14 cellular contexts compared by ENCODE assay signal in the genomic region with DNA sequence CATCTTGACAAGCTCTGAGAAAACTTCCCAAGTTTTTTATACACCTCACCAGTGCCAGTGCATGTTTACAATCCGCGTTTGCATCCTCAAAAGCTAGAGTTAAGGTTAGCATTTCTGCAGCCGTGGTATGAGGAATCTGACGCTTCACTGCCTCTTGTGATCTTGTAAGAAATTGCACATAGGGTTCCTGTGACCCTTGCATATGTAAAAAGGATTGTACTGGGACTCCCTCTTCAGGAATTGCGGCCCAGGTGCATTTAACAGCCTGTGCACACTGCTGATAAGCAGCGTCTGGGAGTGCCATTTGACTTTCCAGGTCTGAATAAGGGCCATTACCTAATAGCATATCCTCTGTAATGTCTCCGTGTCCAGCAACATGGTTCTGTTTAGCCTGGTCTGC.
DNase-seq lines count a peak whose midpoint lies in the region; ATAC-seq and TF ChIP-seq lines count a peak whose summit lies in the region.
"Had no signal": no experiment of that assay in that cellular context is flagged by ENCODE, and none has a peak within 500 bp of the region (broad histone marks: within the 10 kb centered on the region; RNA-seq: fewer than 3 reads in every experiment).

No MANE protein-coding gene starts in this region.

- ATAC-seq in SK-N-SH treated with all-trans-retinoic acid at 6 μM for 48 hours (0 out of 3 replicates have a peak, but pooled peaks have one; percentile 37), HG03378 (IDR thresholded peaks at IDR 0.05; ENCODE audit: unreplicated experiment) (no peak), HG02678 (IDR thresholded peaks at IDR 0.05; ENCODE audit: unreplicated experiment) (no peak)
- ATAC-seq: activated naive CD8-positive, alpha-beta T cell treated with anti-CD3 and anti-CD28 coated beads, Interleukin-2, amount 50 U/mL, for 24 hours; gastroesophageal sphincter had no signal

- DNase-seq in DMS53 (lab: John Stamatoyannopoulos, UW), result peak; percentile 4
- DNase-seq in DMS53 treated with DMSO at 0.1 percent for 48 hours (lab: John Stamatoyannopoulos, UW; ENCODE audit: unreplicated experiment), result no peak
- peak; percentile 62 for DNase-seq in KBM-7
- peak; percentile 3 for DNase-seq in left kidney (ENCODE audit: low read depth, low spot score)
- DNase-seq in amniotic stem cell (lab: John Stamatoyannopoulos, UW), result no peak
- DNase-seq: activated CD8-positive, alpha-beta memory T cell treated with anti-CD3 and anti-CD28 coated beads, Interleukin-2, amount 50 U/mL, for 48 hours; activated naive CD8-positive, alpha-beta T cell treated with anti-CD3 and anti-CD28 coated beads, Interleukin-2, amount 50 U/mL, for 24 hours; effector CD4-positive, alpha-beta T cell; NCI-H1694; Peyer's patch had no signal

- in situ Hi-C loops in KBM-7 (cut with MboI; ENCODE audit: low pct_unique_long_range_greater_than_20kb, low sequenced_read_pairs), result no loop called here

TF ChIP-seq in SK-N-SH treated with all-trans-retinoic acid at 6 μM for 48 hours, 23 proteins besides CTCF, POLR2A, EP300 and RAD21:
- no peak for TF ChIP-seq TOX (CRISPR knock-in tag; IDR thresholded peaks at IDR 0.05; ENCODE audit: borderline replicate concordance)
- TF ChIP-seq, protein P1, sequence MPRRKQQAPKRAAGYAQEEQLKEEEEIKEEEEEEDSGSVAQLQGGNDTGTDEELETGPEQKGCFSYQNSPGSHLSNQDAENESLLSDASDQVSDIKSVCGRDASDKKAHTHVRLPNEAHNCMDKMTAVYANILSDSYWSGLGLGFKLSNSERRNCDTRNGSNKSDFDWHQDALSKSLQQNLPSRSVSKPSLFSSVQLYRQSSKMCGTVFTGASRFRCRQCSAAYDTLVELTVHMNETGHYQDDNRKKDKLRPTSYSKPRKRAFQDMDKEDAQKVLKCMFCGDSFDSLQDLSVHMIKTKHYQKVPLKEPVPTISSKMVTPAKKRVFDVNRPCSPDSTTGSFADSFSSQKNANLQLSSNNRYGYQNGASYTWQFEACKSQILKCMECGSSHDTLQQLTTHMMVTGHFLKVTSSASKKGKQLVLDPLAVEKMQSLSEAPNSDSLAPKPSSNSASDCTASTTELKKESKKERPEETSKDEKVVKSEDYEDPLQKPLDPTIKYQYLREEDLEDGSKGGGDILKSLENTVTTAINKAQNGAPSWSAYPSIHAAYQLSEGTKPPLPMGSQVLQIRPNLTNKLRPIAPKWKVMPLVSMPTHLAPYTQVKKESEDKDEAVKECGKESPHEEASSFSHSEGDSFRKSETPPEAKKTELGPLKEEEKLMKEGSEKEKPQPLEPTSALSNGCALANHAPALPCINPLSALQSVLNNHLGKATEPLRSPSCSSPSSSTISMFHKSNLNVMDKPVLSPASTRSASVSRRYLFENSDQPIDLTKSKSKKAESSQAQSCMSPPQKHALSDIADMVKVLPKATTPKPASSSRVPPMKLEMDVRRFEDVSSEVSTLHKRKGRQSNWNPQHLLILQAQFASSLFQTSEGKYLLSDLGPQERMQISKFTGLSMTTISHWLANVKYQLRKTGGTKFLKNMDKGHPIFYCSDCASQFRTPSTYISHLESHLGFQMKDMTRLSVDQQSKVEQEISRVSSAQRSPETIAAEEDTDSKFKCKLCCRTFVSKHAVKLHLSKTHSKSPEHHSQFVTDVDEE (CRISPR knock-in tag; IDR thresholded peaks at IDR 0.05), result no peak
- TF ChIP-seq ZNF8 (CRISPR knock-in tag; IDR thresholded peaks at IDR 0.05), result no peak
- no peak for TF ChIP-seq TCF4 (CRISPR knock-in tag; IDR thresholded peaks at IDR 0.05; ENCODE audit: borderline replicate concordance)
- TF ChIP-seq ZNF70 (CRISPR knock-in tag; IDR thresholded peaks at IDR 0.05), result no peak
- no peak for TF ChIP-seq ZNF565 (CRISPR knock-in tag; conservative IDR thresholded peaks at IDR 0.05; ENCODE audit: low read depth)
- no peak for TF ChIP-seq RARB (CRISPR knock-in tag; IDR thresholded peaks at IDR 0.05)
- TF ChIP-seq ZC3H10 (CRISPR knock-in tag; IDR thresholded peaks at IDR 0.05), result no peak
- TF ChIP-seq ZFP30 (CRISPR knock-in tag; IDR thresholded peaks at IDR 0.05), result no peak
- no peak for TF ChIP-seq CSDC2 (CRISPR knock-in tag; IDR thresholded peaks at IDR 0.05)
- TF ChIP-seq, protein P2, sequence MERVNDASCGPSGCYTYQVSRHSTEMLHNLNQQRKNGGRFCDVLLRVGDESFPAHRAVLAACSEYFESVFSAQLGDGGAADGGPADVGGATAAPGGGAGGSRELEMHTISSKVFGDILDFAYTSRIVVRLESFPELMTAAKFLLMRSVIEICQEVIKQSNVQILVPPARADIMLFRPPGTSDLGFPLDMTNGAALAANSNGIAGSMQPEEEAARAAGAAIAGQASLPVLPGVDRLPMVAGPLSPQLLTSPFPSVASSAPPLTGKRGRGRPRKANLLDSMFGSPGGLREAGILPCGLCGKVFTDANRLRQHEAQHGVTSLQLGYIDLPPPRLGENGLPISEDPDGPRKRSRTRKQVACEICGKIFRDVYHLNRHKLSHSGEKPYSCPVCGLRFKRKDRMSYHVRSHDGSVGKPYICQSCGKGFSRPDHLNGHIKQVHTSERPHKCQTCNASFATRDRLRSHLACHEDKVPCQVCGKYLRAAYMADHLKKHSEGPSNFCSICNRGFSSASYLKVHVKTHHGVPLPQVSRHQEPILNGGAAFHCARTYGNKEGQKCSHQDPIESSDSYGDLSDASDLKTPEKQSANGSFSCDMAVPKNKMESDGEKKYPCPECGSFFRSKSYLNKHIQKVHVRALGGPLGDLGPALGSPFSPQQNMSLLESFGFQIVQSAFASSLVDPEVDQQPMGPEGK (CRISPR knock-in tag; IDR thresholded peaks at IDR 0.05; ENCODE audit: borderline replicate concordance), result no peak
- no peak for TF ChIP-seq BACH2 (CRISPR knock-in tag; IDR thresholded peaks at IDR 0.05; ENCODE audit: borderline replicate concordance)
- TF ChIP-seq ARNTL (CRISPR knock-in tag; IDR thresholded peaks at IDR 0.05; ENCODE audit: borderline replicate concordance, low read depth), result no peak
- TF ChIP-seq, protein P3, sequence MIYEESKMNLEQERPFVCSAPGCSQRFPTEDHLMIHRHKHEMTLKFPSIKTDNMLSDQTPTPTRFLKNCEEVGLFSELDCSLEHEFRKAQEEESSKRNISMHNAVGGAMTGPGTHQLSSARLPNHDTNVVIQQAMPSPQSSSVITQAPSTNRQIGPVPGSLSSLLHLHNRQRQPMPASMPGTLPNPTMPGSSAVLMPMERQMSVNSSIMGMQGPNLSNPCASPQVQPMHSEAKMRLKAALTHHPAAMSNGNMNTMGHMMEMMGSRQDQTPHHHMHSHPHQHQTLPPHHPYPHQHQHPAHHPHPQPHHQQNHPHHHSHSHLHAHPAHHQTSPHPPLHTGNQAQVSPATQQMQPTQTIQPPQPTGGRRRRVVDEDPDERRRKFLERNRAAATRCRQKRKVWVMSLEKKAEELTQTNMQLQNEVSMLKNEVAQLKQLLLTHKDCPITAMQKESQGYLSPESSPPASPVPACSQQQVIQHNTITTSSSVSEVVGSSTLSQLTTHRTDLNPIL (CRISPR knock-in tag; IDR thresholded peaks at IDR 0.05; ENCODE audit: low read depth), result no peak
TF ChIP-seq in SK-N-SH treated with all-trans-retinoic acid at 6 μM for 48 hours: peak in this region for 0.

Comparison
In these comparisons a context has a peak if more than half of its experiments do, and no peak if none do; other contexts are left out.
1. DNase-seq: peak in DMS53 (single experiment), KBM-7 (single experiment) and left kidney (single experiment); none in DMS53 treated with DMSO at 0.1 percent for 48 hours (single experiment) and amniotic stem cell (single experiment).